ENCODE assay signal across 18 cellular contexts in genomic region chr18:78407456-78407823, GRCh38.
DNase-seq lines count a peak whose midpoint lies in the region; ATAC-seq and TF ChIP-seq lines count a peak whose summit lies in the region.
"Had no signal": no experiment of that assay in that cellular context is flagged by ENCODE, and none has a peak within 500 bp of the region (broad histone marks: within the 10 kb centered on the region; RNA-seq: fewer than 3 reads in every experiment).

No MANE protein-coding gene starts in this region.

- DNase-seq in COLO668 (lab: John Stamatoyannopoulos, UW; ENCODE audit: unreplicated experiment), result peak; percentile 56
- peak; percentile 15 for DNase-seq in LNCaP clone FGC (ENCODE audit: low read depth)
- peak; percentile 67 for DNase-seq in SW480 (ENCODE audit: low spot score)
- no peak for DNase-seq in naive thymus-derived CD8-positive, alpha-beta T cell
- no peak for DNase-seq in activated effector memory CD4-positive, alpha-beta T cell treated with Interleukin-2 at 50 U/mL for 16 hours
- DNase-seq in activated CD4-positive, alpha-beta T cell treated with anti-CD3 and anti-CD28 coated beads for 4 hours, result no peak
- DNase-seq: activated naive CD4-positive, alpha-beta T cell treated with anti-CD3 and anti-CD28 coated beads, Interleukin-2, amount 50 U/mL, for 16 hours; DMS 273 treated with DMSO at 0.1 percent for 48 hours; effector CD8-positive, alpha-beta T cell; HFFc6; NCI-H1694; RPMI8226; stimulated activated CD4-positive, alpha-beta T cell treated with anti-CD3 and anti-CD28 coated beads, Interleukin-12 subunit alpha, Interleukin-12 subunit beta, amount 100 ng/mL, for 4 hours had no signal

- TF ChIP-seq CTCF in LNCaP clone FGC (IDR thresholded peaks at IDR 0.05; ENCODE audit: control insufficient read depth, extremely low read depth, insufficient read depth), result no peak

- ATAC-seq in naive thymus-derived CD8-positive, alpha-beta T cell, result no peak
- ATAC-seq in GM18519 (IDR thresholded peaks at IDR 0.05; ENCODE audit: low FRiP score, unreplicated experiment) (no peak), HG03520 (IDR thresholded peaks at IDR 0.05; ENCODE audit: unreplicated experiment) (no peak)
- ATAC-seq: K562, left lobe of liver had no signal

- no peaks in the 10 kb centered on the region for H3K36me3 Mint-ChIP-seq in naive thymus-derived CD8-positive, alpha-beta T cell

- POLR2A ChIA-PET in naive thymus-derived CD8-positive, alpha-beta T cell (lab: Charles Lee), result no interaction called here

- peaks cover 4 to 31% (median 10%) of the 10 kb centered on the region in 5 donors for H3K27me3 Mint-ChIP-seq in naive thymus-derived CD8-positive, alpha-beta T cell

- peaks cover 12 to 22% (median 13%) of the 10 kb centered on the region in 4 donors for H3K4me1 Mint-ChIP-seq in naive thymus-derived CD8-positive, alpha-beta T cell

- H3K4me3 ChIP-seq in LNCaP clone FGC (ENCODE audit: low read depth, low read length), result no peak overlapping the region; the same call in 1 of the 2 replicates
- H3K4me3 ChIP-seq: K562 had no signal

- peak overlapping the region in 8 of 10 donors; percentile 12 to 67 (median 47) for H3K4me3 Mint-ChIP-seq in naive thymus-derived CD8-positive, alpha-beta T cell
- H3K4me3 Mint-ChIP-seq: HFFc6; stimulated activated naive CD8-positive, alpha-beta T cell treated with anti-CD3 and anti-CD28 coated beads, Interleukin-15, Interleukin-2, amounts not matched to agents 100 ng/mL and 50 ng/mL, for 24 hours had no signal

- H3K27ac Mint-ChIP-seq in naive thymus-derived CD8-positive, alpha-beta T cell, result peak overlapping the region in 2 of 10 donors; percentile 35 to 68
- H3K27ac Mint-ChIP-seq: HFFc6; stimulated activated naive CD8-positive, alpha-beta T cell treated with anti-CD3 and anti-CD28 coated beads, Interleukin-15, Interleukin-2, amounts not matched to agents 100 ng/mL and 50 ng/mL, for 24 hours had no signal

- peaks cover 0 to 5% (median 0%) of the 10 kb centered on the region in 9 donors for H3K9me3 Mint-ChIP-seq in naive thymus-derived CD8-positive, alpha-beta T cell
- H3K9me3 Mint-ChIP-seq: stimulated activated naive CD8-positive, alpha-beta T cell treated with anti-CD3 and anti-CD28 coated beads, Interleukin-15, Interleukin-2, amounts not matched to agents 100 ng/mL and 50 ng/mL, for 24 hours had no signal

Comparison
In these comparisons a context has a peak if more than half of its experiments do, and no peak if none do; other contexts are left out.
1. DNase-seq: peak in COLO668 (single experiment), LNCaP clone FGC (single experiment) and SW480 (single experiment); none in naive thymus-derived CD8-positive, alpha-beta T cell (0 of 10), activated effector memory CD4-positive, alpha-beta T cell treated with Interleukin-2 at 50 U/mL for 16 hours (single experiment) and activated CD4-positive, alpha-beta T cell treated with anti-CD3 and anti-CD28 coated beads for 4 hours (0 of 2).